8 cellular contexts compared by ENCODE assay signal in genomic region chr12:111368684-111369495, GRCh38. TPM values are rescaled to one million over a fixed set of nuclear protein-coding genes. Genes with fewer than 3 reads are reported as not detected.
DNase-seq lines count a peak whose midpoint lies in the region; ATAC-seq, FAIRE-seq and TF ChIP-seq lines count a peak whose summit lies in the region.

A gene with protein sequence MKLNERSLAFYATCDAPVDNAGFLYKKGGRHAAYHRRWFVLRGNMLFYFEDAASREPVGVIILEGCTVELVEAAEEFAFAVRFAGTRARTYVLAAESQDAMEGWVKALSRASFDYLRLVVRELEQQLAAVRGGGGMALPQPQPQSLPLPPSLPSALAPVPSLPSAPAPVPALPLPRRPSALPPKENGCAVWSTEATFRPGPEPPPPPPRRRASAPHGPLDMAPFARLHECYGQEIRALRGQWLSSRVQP (minus strand): TSS chr12:111369095. CDS start chr12:111363427, 5,668 bp downstream.

- H3K9ac ChIP-seq in rectal smooth muscle tissue (ENCODE audit: low read length): peak within 1 kb of the TSS; percentile 73

- H3K9me3 ChIP-seq in hepatocyte (ENCODE audit: low read depth): no peaks in the 10 kb centered on the region
- H3K9me3 ChIP-seq in vagina: no peaks in the 10 kb centered on the region

- TF ChIP-seq POLR2A in GM12891 (IDR thresholded peaks at IDR 0.05; ENCODE audit: low read depth, low read length) (no peak), vagina (IDR thresholded peaks at IDR 0.05) (no peak)

- FAIRE-seq in GM12891 (lab: Jason Lieb, UNC): peak; percentile 90

- peaks cover 3% of the 10 kb centered on the region for H3K4me1 ChIP-seq in hepatocyte (ENCODE audit: insufficient read depth)
- peaks cover 3% of the 10 kb centered on the region for H3K4me1 ChIP-seq in rectal smooth muscle tissue (ENCODE audit: control insufficient read depth, insufficient read depth, low read length)
- peaks cover 31% of the 10 kb centered on the region for H3K4me1 ChIP-seq in vagina

- peak within 1 kb of the TSS; percentile 92 for H2AFZ ChIP-seq in hepatocyte

- ATAC-seq in HG02840 (IDR thresholded peaks at IDR 0.05; ENCODE audit: low FRiP score, unreplicated experiment): peak; percentile 94

- TF ChIP-seq CTCF in hepatocyte (IDR thresholded peaks at IDR 0.05; ENCODE audit: poor library complexity): no peak
- TF ChIP-seq CTCF in vagina (IDR thresholded peaks at IDR 0.05): no peak

- no peaks in the 10 kb centered on the region for H3K9me2 ChIP-seq in hepatocyte (replicated peaks; ENCODE audit: insufficient read depth)

- H3K4me3 ChIP-seq in hepatocyte (peak within 1 kb of the TSS; percentile 94), rectal smooth muscle tissue (ENCODE audit: low read length) (peak within 1 kb of the TSS; percentile 98), vagina (peak within 1 kb of the TSS; percentile 55 to 91)

- H3K36me3 ChIP-seq in hepatocyte (replicated peaks; ENCODE audit: insufficient read depth, low read depth): no peaks in the 10 kb centered on the region
- H3K36me3 ChIP-seq in rectal smooth muscle tissue (ENCODE audit: control insufficient read depth, insufficient read depth, low read length): peaks cover 6% of the 10 kb centered on the region
- H3K36me3 ChIP-seq in vagina: no peaks in the 10 kb centered on the region

- H3K79me2 ChIP-seq in hepatocyte: peaks cover 22% of the 10 kb centered on the region

- DNase-seq in GM12891 (ENCODE audit: insufficient read length, low spot score) (peak; percentile 93), NCI-H1436 treated with DMSO at 0.1 percent for 48 hours (lab: John Stamatoyannopoulos, UW) (peak; percentile 7), T-helper 9 cell (peak; percentile 57), astrocyte of the hippocampus (ENCODE audit: low read depth, low spot score) (peak; percentile 96), hepatocyte (ENCODE audit: low spot score) (peak; percentile 96), vagina (ENCODE audit: extremely low spot score in 2 of 2) (no peak)

- intact Hi-C loops in vagina (cut with DNase I): no loop called here

- no peaks in the 10 kb centered on the region for H4K20me1 ChIP-seq in hepatocyte (ENCODE audit: insufficient read depth, poor library complexity, severe bottlenecking)

- H3K27ac ChIP-seq in hepatocyte: peak within 1 kb of the TSS; percentile 80
- H3K27ac ChIP-seq in rectal smooth muscle tissue (ENCODE audit: low read depth, low read length): peak within 1 kb of the TSS; percentile 41
- H3K27ac ChIP-seq in vagina: peak within 1 kb of the TSS; percentile 72

- 2% methylated on average over 53 of the region's 77 CpGs for WGBS in hepatocyte (ENCODE audit: low lambda C conversion rate, missing lambda C conversion rate)

- H3K27me3 ChIP-seq in hepatocyte (no peaks in the 10 kb centered on the region), rectal smooth muscle tissue (ENCODE audit: control insufficient read depth, insufficient read depth, low read length) (no peaks in the 10 kb centered on the region), vagina (no peaks in the 10 kb centered on the region)

- peak within 1 kb of the TSS; percentile 90 for H3K4me2 ChIP-seq in hepatocyte

TF ChIP-seq in GM12891, 5 proteins besides CTCF, POLR2A, EP300 and RAD21:
- TF ChIP-seq SPI1 (IDR thresholded peaks at IDR 0.05; ENCODE audit: low read depth, low read length) (peak; percentile 19; the same call in 1 of the 2 replicates), TAF1 (IDR thresholded peaks at IDR 0.05; ENCODE audit: low read depth, low read length) (no peak)

RNA-seq across cellular contexts. Expression of the gene that starts here (rescaled TPM):
- 0.68 TPM for polyA plus RNA-seq in GM12891 (2012; ENCODE audit: low read depth, missing spikeins)
- total RNA-seq in hepatocyte (18.1 and 30.9 TPM in 2 replicates), vagina (5.6 TPM)
- polyA plus RNA-seq in hepatocyte: 14.2 and 24.6 TPM in 2 replicates

Comparison
In these comparisons a context has a peak if more than half of its experiments do, and no peak if none do; other contexts are left out.
1. DNase-seq: peak in GM12891 (single experiment), NCI-H1436 treated with DMSO at 0.1 percent for 48 hours (single experiment), T-helper 9 cell (single experiment), astrocyte of the hippocampus (single experiment) and hepatocyte (single experiment); none in vagina (0 of 2).
2. Peak in every context shown above with its lines, with median percentiles within 50 percentile points of each other: H3K27ac ChIP-seq and H3K4me3 ChIP-seq.